Comparison of ENCODE assay signal across 30 cellular contexts in the genomic region with DNA sequence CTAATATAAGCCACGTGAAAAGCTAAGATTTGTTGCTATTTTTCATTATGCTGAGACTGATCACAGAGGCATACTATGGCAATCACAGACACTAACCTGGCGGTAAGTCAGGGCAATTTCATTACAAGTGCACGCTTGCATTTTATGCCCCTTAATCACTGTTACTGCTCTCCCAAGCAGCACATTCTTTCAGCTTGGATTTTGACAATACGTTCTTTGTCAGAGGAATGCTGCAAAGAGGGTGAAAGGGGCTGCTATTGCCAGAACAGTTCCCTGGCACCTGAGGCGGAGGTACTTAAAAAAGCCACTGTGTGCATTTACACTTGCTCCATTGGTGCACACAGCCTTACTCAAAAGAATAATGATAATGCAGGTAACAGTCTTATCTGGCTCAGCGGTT.
DNase-seq lines count a peak whose midpoint lies in the region; FAIRE-seq and TF ChIP-seq lines count a peak whose summit lies in the region.
"Had no signal": no experiment of that assay in that cellular context is flagged by ENCODE, and none has a peak within 500 bp of the region (broad histone marks: within the 10 kb centered on the region; RNA-seq: fewer than 3 reads in every experiment).

No MANE protein-coding gene starts in this region.

- H3K79me2 ChIP-seq in keratinocyte (ENCODE audit: control insufficient read depth, insufficient read depth, low read length), result no peaks in the 10 kb centered on the region

- no peak for TF ChIP-seq POLR2A in GM12892 (IDR thresholded peaks at IDR 0.05; ENCODE audit: low read depth, low read length)

- no peak overlapping the region for H3K4me3 Mint-ChIP-seq in progenitor cell of endocrine pancreas (ENCODE audit: low read depth)
- no peak overlapping the region for H3K4me3 Mint-ChIP-seq in activated CD4-positive, alpha-beta T cell treated with anti-CD3 and anti-CD28 coated beads, Interleukin-2, amount 10 ng/mL, durations not matched to agents 24 days and 14 days
- H3K4me3 Mint-ChIP-seq: activated CD8-positive, alpha-beta T cell treated with anti-CD3 and anti-CD28 coated beads for 36 hours; activated naive CD4-positive, alpha-beta T cell treated with anti-CD3 and anti-CD28 coated beads for 36 hours; B cell; CD4-positive, alpha-beta memory T cell; naive thymus-derived CD8-positive, alpha-beta T cell; T-helper 2 cell treated with Interferon-gamma antibody and Interleukin-4, amounts not matched to agents 5 μg/mL and 100 μg/mL, for 36 hours had no signal

- H3K9me3 ChIP-seq in ascending aorta (no peaks in the 10 kb centered on the region), keratinocyte (ENCODE audit: control insufficient read depth, low read depth, low read length) (no peaks in the 10 kb centered on the region)
- H3K9me3 ChIP-seq: colonic mucosa, Peyer's patch, thoracic aorta had no signal

- peak overlapping the region; percentile 33 to 88 for H3K27ac ChIP-seq in ascending aorta
- no peak overlapping the region for H3K27ac ChIP-seq in keratinocyte (ENCODE audit: control insufficient read depth, insufficient read depth, low read length)
- H3K27ac ChIP-seq: cardiac muscle cell, colonic mucosa, epithelial cell of prostate, Peyer's patch had no signal

- intact Hi-C loops in ascending aorta (cut with DNase I), result no loop called here
- intact Hi-C loops in activated CD4-positive, alpha-beta T cell treated with anti-CD3 and anti-CD28 coated beads, Interleukin-2, amount 10 ng/mL, durations not matched to agents 24 days and 14 days (cut with micrococcal nuclease), result no loop called here

- H3K4me3 ChIP-seq in ascending aorta, result no peak overlapping the region
- no peak overlapping the region for H3K4me3 ChIP-seq in keratinocyte (ENCODE audit: control insufficient read depth in 2 of 3, extremely low read depth in 1 of 3, insufficient read depth in 2 of 3, low read depth in 1 of 3, low read length in 3 of 3)
- H3K4me3 ChIP-seq: cardiac muscle cell, colonic mucosa, GM12878, Peyer's patch, thoracic aorta had no signal

- no peaks in the 10 kb centered on the region for H3K27me3 Mint-ChIP-seq in progenitor cell of endocrine pancreas
- peaks cover 7% of the 10 kb centered on the region for H3K27me3 Mint-ChIP-seq in activated CD4-positive, alpha-beta T cell treated with anti-CD3 and anti-CD28 coated beads, Interleukin-2, amount 10 ng/mL, durations not matched to agents 24 days and 14 days
- H3K27me3 Mint-ChIP-seq: CD4-positive, alpha-beta memory T cell had no signal

- TF ChIP-seq CTCF in ascending aorta (IDR thresholded peaks at IDR 0.05) (no peak), keratinocyte (optimal IDR thresholded peaks at IDR 0.05 in 1 of 3, IDR thresholded peaks at IDR 0.05 in 1 of 3, conservative IDR thresholded peaks at IDR 0.05 in 1 of 3; ENCODE audit: extremely low read depth in 1 of 3, insufficient read depth in 2 of 3, low read length in 3 of 3) (peak in 1 of 3 experiments; percentile 8), progenitor cell of endocrine pancreas (IDR thresholded peaks at IDR 0.05; ENCODE audit: unreplicated experiment) (no peak)

- H4K20me1 ChIP-seq in keratinocyte (ENCODE audit: control insufficient read depth, extremely low read depth, insufficient read depth, low read length), result no peaks in the 10 kb centered on the region

- H3K27ac Mint-ChIP-seq in progenitor cell of endocrine pancreas, result peak overlapping the region; percentile 30
- no peak overlapping the region for H3K27ac Mint-ChIP-seq in activated CD4-positive, alpha-beta T cell treated with anti-CD3 and anti-CD28 coated beads, Interleukin-2, amount 10 ng/mL, durations not matched to agents 24 days and 14 days
- H3K27ac Mint-ChIP-seq: activated CD8-positive, alpha-beta T cell treated with anti-CD3 and anti-CD28 coated beads for 36 hours; activated naive CD4-positive, alpha-beta T cell treated with anti-CD3 and anti-CD28 coated beads for 36 hours; B cell; CD4-positive, alpha-beta memory T cell; naive thymus-derived CD8-positive, alpha-beta T cell; T-helper 2 cell treated with Interferon-gamma antibody and Interleukin-4, amounts not matched to agents 5 μg/mL and 100 μg/mL, for 36 hours had no signal

- peak; percentile 71 for FAIRE-seq in keratinocyte (lab: Jason Lieb, UNC)
- FAIRE-seq in GM12892 (lab: Jason Lieb, UNC), result no peak
- FAIRE-seq: GM12878, HepG2, small intestine had no signal

- no peaks in the 10 kb centered on the region for H3K9me1 ChIP-seq in keratinocyte (ENCODE audit: control insufficient read depth, extremely low read depth, insufficient read depth, low read length)

- no peaks in the 10 kb centered on the region for H3K36me3 Mint-ChIP-seq in progenitor cell of endocrine pancreas (ENCODE audit: insufficient read depth)
- no peaks in the 10 kb centered on the region for H3K36me3 Mint-ChIP-seq in activated CD4-positive, alpha-beta T cell treated with anti-CD3 and anti-CD28 coated beads, Interleukin-2, amount 10 ng/mL, durations not matched to agents 24 days and 14 days (ENCODE audit: low read depth)
- H3K36me3 Mint-ChIP-seq: CD4-positive, alpha-beta memory T cell; naive thymus-derived CD8-positive, alpha-beta T cell had no signal

- peak overlapping the region; percentile 35 for H2AFZ ChIP-seq in keratinocyte (ENCODE audit: control insufficient read depth, low read length)

- peaks cover 50% of the 10 kb centered on the region for H3K4me1 Mint-ChIP-seq in progenitor cell of endocrine pancreas (ENCODE audit: low read depth)
- no peaks in the 10 kb centered on the region for H3K4me1 Mint-ChIP-seq in activated CD4-positive, alpha-beta T cell treated with anti-CD3 and anti-CD28 coated beads, Interleukin-2, amount 10 ng/mL, durations not matched to agents 24 days and 14 days
- H3K4me1 Mint-ChIP-seq: CD4-positive, alpha-beta memory T cell; naive thymus-derived CD8-positive, alpha-beta T cell had no signal

- H3K9me3 Mint-ChIP-seq in progenitor cell of endocrine pancreas (ENCODE audit: low read depth), result peaks cover 2% of the 10 kb centered on the region
- peaks cover 3% of the 10 kb centered on the region for H3K9me3 Mint-ChIP-seq in activated CD4-positive, alpha-beta T cell treated with anti-CD3 and anti-CD28 coated beads, Interleukin-2, amount 10 ng/mL, durations not matched to agents 24 days and 14 days
- H3K9me3 Mint-ChIP-seq: activated CD8-positive, alpha-beta T cell treated with anti-CD3 and anti-CD28 coated beads for 36 hours; activated naive CD4-positive, alpha-beta T cell treated with anti-CD3 and anti-CD28 coated beads for 36 hours; T-helper 2 cell treated with Interferon-gamma antibody and Interleukin-4, amounts not matched to agents 5 μg/mL and 100 μg/mL, for 36 hours had no signal

- H3K9ac ChIP-seq in keratinocyte (ENCODE audit: control insufficient read depth, extremely low read depth, insufficient read depth, low read length), result no peak overlapping the region

- H3K36me3 ChIP-seq in ascending aorta, result no peaks in the 10 kb centered on the region
- H3K36me3 ChIP-seq in keratinocyte (ENCODE audit: control insufficient read depth in 2 of 2, extremely low read depth in 1 of 2, insufficient read depth in 2 of 2, low read length in 2 of 2), result no peaks in the 10 kb centered on the region
- H3K36me3 ChIP-seq: cardiac muscle cell, colonic mucosa, Peyer's patch, thoracic aorta had no signal

- peak; percentile 7 for DNase-seq in ELF-1 (ENCODE audit: low read depth, low spot score)
- DNase-seq in ascending aorta (ENCODE audit: low spot score in 2 of 2), result no peak
- DNase-seq in keratinocyte (ENCODE audit: low read depth, low spot score), result no peak
- no peak for DNase-seq in progenitor cell of endocrine pancreas (ENCODE audit: low spot score, unreplicated experiment)
- DNase-seq in GM12892 (ENCODE audit: insufficient read length), result no peak
- no peak for DNase-seq in NCI-H524 (lab: John Stamatoyannopoulos, UW)
- no peak for DNase-seq in NCI-H1092 treated with DMSO at 0.1 percent for 48 hours (lab: John Stamatoyannopoulos, UW)
- DNase-seq in activated CD4-positive, alpha-beta T cell treated with anti-CD3 and anti-CD28 coated beads, Interleukin-2, amount 10 ng/mL, durations not matched to agents 24 days and 14 days, result no peak
- DNase-seq: activated CD4-positive, alpha-beta T cell treated with anti-CD3 and anti-CD28 coated beads for 1 hour; activated CD8-positive, alpha-beta T cell treated with anti-CD3 and anti-CD28 coated beads for 36 hours; activated naive CD4-positive, alpha-beta T cell treated with anti-CD3 and anti-CD28 coated beads for 36 hours; CD4-positive, alpha-beta memory T cell; colonic mucosa; effector memory CD4-positive, alpha-beta T cell; midbrain; naive thymus-derived CD8-positive, alpha-beta T cell; NCI-H1417; NCI-H2029; NCI-H526; Peyer's patch; SHP77 treated with DMSO at 0.1 percent for 48 hours; small intestine; stimulated activated naive CD8-positive, alpha-beta T cell treated with anti-CD3 and anti-CD28 coated beads, Interleukin-15, Interleukin-2, amounts not matched to agents 100 U/mL and 50 U/mL, for 24 hours had no signal

- no peak overlapping the region for H3K4me2 ChIP-seq in keratinocyte (ENCODE audit: control insufficient read depth, extremely low read depth, insufficient read depth, low read depth, low read length)

- dilution Hi-C loops in keratinocyte (cut with MboI; ENCODE audit: extremely low pct_ligation_motif_present, low sequenced_read_pairs), result no loop called here

- H3K4me1 ChIP-seq in ascending aorta (peaks cover 9 to 13% of the 10 kb centered on the region in 2 donors), keratinocyte (ENCODE audit: control insufficient read depth, extremely low read depth, insufficient read depth, low read length) (no peaks in the 10 kb centered on the region)
- H3K4me1 ChIP-seq: colonic mucosa, Peyer's patch had no signal

- H3K27me3 ChIP-seq in ascending aorta (no peaks in the 10 kb centered on the region), keratinocyte (ENCODE audit: control insufficient read depth, extremely low read depth, insufficient read depth, low read length) (no peaks in the 10 kb centered on the region)
- H3K27me3 ChIP-seq: cardiac muscle cell, colonic mucosa, Peyer's patch had no signal
